8 cellular contexts compared by ENCODE assay signal in the genomic region with DNA sequence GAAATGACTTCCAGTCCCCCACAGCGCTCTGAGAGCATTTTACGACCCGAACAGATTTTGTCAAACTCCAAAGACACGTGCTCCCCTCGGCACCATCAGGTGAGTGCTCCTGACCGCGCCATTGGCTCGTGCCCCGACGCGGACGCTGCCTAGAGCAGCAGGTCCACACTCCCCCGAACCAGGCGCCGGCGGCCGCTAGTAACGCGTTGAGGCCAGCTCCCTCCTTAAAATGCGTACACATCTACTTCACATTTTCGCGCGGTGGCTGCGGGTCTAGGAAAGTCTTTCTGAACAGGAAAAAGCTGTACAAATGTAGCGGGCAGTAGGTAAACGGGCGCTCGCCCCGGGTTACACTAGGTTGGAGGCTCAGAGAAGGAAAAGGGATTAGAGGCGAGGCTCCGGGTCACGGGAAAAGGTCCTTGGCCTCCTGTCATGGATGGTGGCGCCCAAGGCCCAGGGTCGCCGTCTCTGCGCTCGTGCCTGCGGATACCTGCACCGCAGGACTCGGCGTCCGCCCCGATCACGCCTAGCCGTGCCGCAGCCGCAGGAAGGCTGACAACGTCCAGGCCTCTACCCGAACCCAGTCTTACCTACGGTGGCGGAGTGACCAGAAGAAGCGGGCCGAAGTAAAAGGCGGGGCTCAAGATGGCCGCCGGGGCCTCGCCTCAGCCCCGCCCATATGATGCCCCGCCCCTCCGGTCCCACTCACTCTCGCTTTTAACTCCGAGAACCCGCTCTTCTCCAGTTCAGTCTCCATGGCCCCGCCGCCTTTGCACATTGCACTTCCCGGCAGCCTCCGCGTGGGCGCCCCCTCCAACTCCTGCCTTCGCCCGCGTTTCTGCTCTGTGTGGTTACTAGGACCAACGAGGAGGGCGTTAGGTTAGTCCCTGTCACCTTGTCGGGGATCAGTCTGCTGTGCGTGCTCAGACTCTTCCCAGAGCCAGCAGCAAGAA. TPM values are rescaled to one million over a fixed set of nuclear protein-coding genes. Genes with fewer than 3 reads are reported as not detected.
A peak's percentile ranks its signal among the peaks of the same experiment; 100 is the strongest.
DNase-seq lines count a peak whose midpoint lies in the region; TF ChIP-seq lines count a peak whose summit lies in the region.

A gene with protein sequence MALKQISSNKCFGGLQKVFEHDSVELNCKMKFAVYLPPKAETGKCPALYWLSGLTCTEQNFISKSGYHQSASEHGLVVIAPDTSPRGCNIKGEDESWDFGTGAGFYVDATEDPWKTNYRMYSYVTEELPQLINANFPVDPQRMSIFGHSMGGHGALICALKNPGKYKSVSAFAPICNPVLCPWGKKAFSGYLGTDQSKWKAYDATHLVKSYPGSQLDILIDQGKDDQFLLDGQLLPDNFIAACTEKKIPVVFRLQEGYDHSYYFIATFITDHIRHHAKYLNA (minus strand): TSS at position 647 of the 953 bp plus-strand sequence. CDS start 5,748 bp downstream, outside the sequence.

- H2AFZ ChIP-seq in GM23248 = peak within 1 kb of the TSS; percentile 94

- DNase-seq in GM23248 (peak; percentile 98), Kasumi-1 (lab: John Stamatoyannopoulos, UW) (peak; percentile 96), RWPE1 (ENCODE audit: low spot score) (peak; percentile 88), fibroblast of pulmonary artery (ENCODE audit: low read depth) (peak; percentile 90)
- DNase-seq in activated T-helper 2 cell treated with anti-CD3 and anti-CD28 coated beads, Interferon-gamma antibody, Interleukin-2, Interleukin-4, amounts not matched to agents 10 μg/mL and 5 μg/mL and 100 μg/mL, durations not matched to agents 14 hours and 24 hours and 36 hours (ENCODE audit: low spot score) = peak; percentile 84

- TF ChIP-seq CTCF in DOHH2 (IDR thresholded peaks at IDR 0.05; ENCODE audit: low read depth, low read length, poor library complexity, severe bottlenecking) = no peak
- no peak for TF ChIP-seq CTCF in RWPE1 (conservative IDR thresholded peaks at IDR 0.05; ENCODE audit: low read depth)
- no peak for TF ChIP-seq CTCF in fibroblast of pulmonary artery (IDR thresholded peaks at IDR 0.05; ENCODE audit: low read length, missing control alignments)
- no peak for TF ChIP-seq CTCF in nephron (IDR thresholded peaks at IDR 0.05; ENCODE audit: unreplicated experiment in 3 of 3)

- H3K79me2 ChIP-seq in DOHH2 (ENCODE audit: control insufficient read depth, low read length) (peaks cover 40% of the 10 kb centered on the region), GM23248 (ENCODE audit: insufficient read depth) (peaks cover 51% of the 10 kb centered on the region)

- H3K4me1 ChIP-seq in DOHH2 (ENCODE audit: control insufficient read depth, low read length) (peaks cover 27% of the 10 kb centered on the region), GM23248 (ENCODE audit: insufficient read depth) (peaks cover 15% of the 10 kb centered on the region)

- peaks cover 31% of the 10 kb centered on the region for H3K4me1 Mint-ChIP-seq in activated T-helper 2 cell treated with anti-CD3 and anti-CD28 coated beads, Interferon-gamma antibody, Interleukin-2, Interleukin-4, amounts not matched to agents 10 μg/mL and 5 μg/mL and 100 μg/mL, durations not matched to agents 14 hours and 24 hours and 36 hours (ENCODE audit: low read depth)
- peaks cover 35% of the 10 kb centered on the region for H3K4me1 Mint-ChIP-seq in nephron
- H3K4me1 Mint-ChIP-seq in stimulated activated naive CD8-positive, alpha-beta T cell treated with anti-CD3 and anti-CD28 coated beads, Interleukin-15, Interleukin-2, amounts not matched to agents 100 ng/mL and 50 ng/mL, for 24 hours (ENCODE audit: low read depth) = peaks cover 45% of the 10 kb centered on the region

- peaks cover 16% of the 10 kb centered on the region for H3K36me3 Mint-ChIP-seq in activated T-helper 2 cell treated with anti-CD3 and anti-CD28 coated beads, Interferon-gamma antibody, Interleukin-2, Interleukin-4, amounts not matched to agents 10 μg/mL and 5 μg/mL and 100 μg/mL, durations not matched to agents 14 hours and 24 hours and 36 hours (ENCODE audit: low read depth)
- peaks cover 8% of the 10 kb centered on the region for H3K36me3 Mint-ChIP-seq in nephron (ENCODE audit: low read depth)
- peaks cover 29% of the 10 kb centered on the region for H3K36me3 Mint-ChIP-seq in stimulated activated naive CD8-positive, alpha-beta T cell treated with anti-CD3 and anti-CD28 coated beads, Interleukin-15, Interleukin-2, amounts not matched to agents 100 ng/mL and 50 ng/mL, for 24 hours (ENCODE audit: low read depth)

- H3K27me3 ChIP-seq in DOHH2 (ENCODE audit: control insufficient read depth, low read length) (no peaks in the 10 kb centered on the region; the same call in 1 of the 2 replicates), GM23248 (replicated peaks; ENCODE audit: insufficient read depth) (no peaks in the 10 kb centered on the region)

- H3K9me2 ChIP-seq in DOHH2 (replicated peaks; ENCODE audit: control insufficient read depth, low read length) = no peaks in the 10 kb centered on the region
- H3K9me2 ChIP-seq in GM23248 (ENCODE audit: insufficient read depth) = no peaks in the 10 kb centered on the region

- peaks cover 3% of the 10 kb centered on the region for H3K27me3 Mint-ChIP-seq in activated T-helper 2 cell treated with anti-CD3 and anti-CD28 coated beads, Interferon-gamma antibody, Interleukin-2, Interleukin-4, amounts not matched to agents 10 μg/mL and 5 μg/mL and 100 μg/mL, durations not matched to agents 14 hours and 24 hours and 36 hours (ENCODE audit: low read depth)
- H3K27me3 Mint-ChIP-seq in nephron (ENCODE audit: low read depth) = no peaks in the 10 kb centered on the region
- no peaks in the 10 kb centered on the region for H3K27me3 Mint-ChIP-seq in stimulated activated naive CD8-positive, alpha-beta T cell treated with anti-CD3 and anti-CD28 coated beads, Interleukin-15, Interleukin-2, amounts not matched to agents 100 ng/mL and 50 ng/mL, for 24 hours

- peak within 1 kb of the TSS; percentile 96 for H3K9ac ChIP-seq in GM23248

- POLR2A ChIA-PET in RWPE1 (lab: Yijun Ruan, JAX; ENCODE audit: low non-redundant PET) = no interaction called here

- H3K4me2 ChIP-seq in DOHH2 (ENCODE audit: low read length) (peak within 1 kb of the TSS; percentile 83), GM23248 (ENCODE audit: unreplicated experiment) (peak within 1 kb of the TSS; percentile 88)

- intact Hi-C loops in activated T-helper 2 cell treated with anti-CD3 and anti-CD28 coated beads, Interferon-gamma antibody, Interleukin-2, Interleukin-4, amounts not matched to agents 10 μg/mL and 5 μg/mL and 100 μg/mL, durations not matched to agents 14 hours and 24 hours and 36 hours (cut with micrococcal nuclease) = loop anchor here (2.0 kb wide), 2 partner anchors 44 to 242 kb away; no protein-coding TSS in a partner anchor

- H3F3A ChIP-seq in DOHH2 (ENCODE audit: control insufficient read depth, insufficient read depth) (no peaks in the 10 kb centered on the region; the same call in 1 of the 2 replicates), GM23248 (ENCODE audit: insufficient read depth) (peaks cover 6% of the 10 kb centered on the region; the same call in 1 of the 2 replicates)

- no peaks in the 10 kb centered on the region for H3K9me3 Mint-ChIP-seq in activated T-helper 2 cell treated with anti-CD3 and anti-CD28 coated beads, Interferon-gamma antibody, Interleukin-2, Interleukin-4, amounts not matched to agents 10 μg/mL and 5 μg/mL and 100 μg/mL, durations not matched to agents 14 hours and 24 hours and 36 hours
- H3K9me3 Mint-ChIP-seq in nephron = no peaks in the 10 kb centered on the region
- H3K9me3 Mint-ChIP-seq in stimulated activated naive CD8-positive, alpha-beta T cell treated with anti-CD3 and anti-CD28 coated beads, Interleukin-15, Interleukin-2, amounts not matched to agents 100 ng/mL and 50 ng/mL, for 24 hours = no peaks in the 10 kb centered on the region

- no peaks in the 10 kb centered on the region for H3K9me3 ChIP-seq in DOHH2 (ENCODE audit: control insufficient read depth, insufficient read depth, low read length)
- no peaks in the 10 kb centered on the region for H3K9me3 ChIP-seq in GM23248 (ENCODE audit: low read depth)

- H3K4me3 ChIP-seq in DOHH2 (ENCODE audit: low read length) (peak within 1 kb of the TSS; percentile 95), GM23248 (peak within 1 kb of the TSS; percentile 94), fibroblast of pulmonary artery (replicated peaks; ENCODE audit: low read depth, low read length) (peak within 1 kb of the TSS; percentile 79)

- H3K27ac Mint-ChIP-seq in activated T-helper 2 cell treated with anti-CD3 and anti-CD28 coated beads, Interferon-gamma antibody, Interleukin-2, Interleukin-4, amounts not matched to agents 10 μg/mL and 5 μg/mL and 100 μg/mL, durations not matched to agents 14 hours and 24 hours and 36 hours = peak within 1 kb of the TSS; percentile 94
- H3K27ac Mint-ChIP-seq in nephron = peak within 1 kb of the TSS; percentile 98 to 99 (median 98)
- H3K27ac Mint-ChIP-seq in stimulated activated naive CD8-positive, alpha-beta T cell treated with anti-CD3 and anti-CD28 coated beads, Interleukin-15, Interleukin-2, amounts not matched to agents 100 ng/mL and 50 ng/mL, for 24 hours = peak within 1 kb of the TSS; percentile 99

- H3K36me3 ChIP-seq in DOHH2 (ENCODE audit: control insufficient read depth, low read length) (peaks cover 29% of the 10 kb centered on the region), GM23248 (ENCODE audit: low read depth) (peaks cover 13% of the 10 kb centered on the region)

- H4K20me1 ChIP-seq in DOHH2 (ENCODE audit: control insufficient read depth, insufficient read depth, low read depth, low read length) = no peaks in the 10 kb centered on the region
- H4K20me1 ChIP-seq in GM23248 (ENCODE audit: insufficient read depth) = no peaks in the 10 kb centered on the region

- in situ Hi-C loops in GM23248 (cut with MboI) = no loop called here

- CTCF ChIA-PET in RWPE1 (lab: Yijun Ruan, JAX) = interaction anchor here (0.6 kb wide), 1 partner anchor 858 kb away, joined by 4 read pairs; no protein-coding TSS in a partner anchor

- H3K27ac ChIP-seq in DOHH2 (ENCODE audit: low read depth, low read length) (peak within 1 kb of the TSS; percentile 65), GM23248 (peak within 1 kb of the TSS; percentile 89), RWPE1 (peak within 1 kb of the TSS; percentile 85)

- H3K4me3 Mint-ChIP-seq in activated T-helper 2 cell treated with anti-CD3 and anti-CD28 coated beads, Interferon-gamma antibody, Interleukin-2, Interleukin-4, amounts not matched to agents 10 μg/mL and 5 μg/mL and 100 μg/mL, durations not matched to agents 14 hours and 24 hours and 36 hours (ENCODE audit: low read depth) = peak within 1 kb of the TSS; percentile 93
- peak within 1 kb of the TSS; percentile 92 to 94 (median 94) for H3K4me3 Mint-ChIP-seq in nephron
- H3K4me3 Mint-ChIP-seq in stimulated activated naive CD8-positive, alpha-beta T cell treated with anti-CD3 and anti-CD28 coated beads, Interleukin-15, Interleukin-2, amounts not matched to agents 100 ng/mL and 50 ng/mL, for 24 hours = peak within 1 kb of the TSS; percentile 98

- WGBS in GM23248 (ENCODE audit: low coverage in 1 of 2, low lambda C conversion rate in 2 of 2, missing lambda C conversion rate in 2 of 2), 2 experiments = 1 to 2% methylated on average over 64 to 70 of the region's 76 CpGs

RNA-seq across cellular contexts. Expression of the gene that starts here (rescaled TPM):
- 97.9 and 111 TPM in 2 replicates for total RNA-seq in GM23248 (2014; rRNA removed; shearing (Covaris generic))
- polyA plus RNA-seq in GM23248 (2016; fragmentation: Nextera tagmentation; extraction: Ambion mirVana) = 191 and 194 TPM in 2 replicates
- 125 and 126 TPM in 2 replicates for total RNA-seq in activated T-helper 2 cell treated with anti-CD3 and anti-CD28 coated beads, Interferon-gamma antibody, Interleukin-2, Interleukin-4, amounts not matched to agents 10 μg/mL and 5 μg/mL and 100 μg/mL, durations not matched to agents 14 hours and 24 hours and 36 hours

Comparison
In these comparisons a context has a peak if more than half of its experiments do, and no peak if none do; other contexts are left out.
1. Peak in every context shown above with its lines: DNase-seq, H3K4me3 ChIP-seq and H3K27ac ChIP-seq.